1 cellular context compared by ENCODE assay signal in genomic region chr19:36915992-36916830, GRCh38.
TF ChIP-seq lines count a peak whose summit lies in the region.

TSS of gene ZNF568 (plus strand) at chr19:36916332. CDS start at chr19:36922771, 6,439 bp downstream.
TSS of gene ZNF829 (minus strand) at chr19:36916291. CDS start at chr19:36915167, 1,124 bp downstream.

TF ChIP-seq in HepG2, 621 proteins besides CTCF, POLR2A, EP300 and RAD21 (continued from another document):
- TF ChIP-seq THRA (CRISPR knock-in tag; IDR thresholded peaks at IDR 0.05; ENCODE audit: borderline replicate concordance) = no peak
- no peak; the same call in 1 of the 2 replicates for TF ChIP-seq TCF7 (IDR thresholded peaks at IDR 0.05; ENCODE audit: low read depth)
- no peak for TF ChIP-seq PCBP1 (IDR thresholded peaks at IDR 0.05; ENCODE audit: borderline replicate concordance, low read depth, low read length)
- no peak for TF ChIP-seq SALL2 (CRISPR knock-in tag; IDR thresholded peaks at IDR 0.05)
- no peak for TF ChIP-seq AHR (CRISPR knock-in tag; IDR thresholded peaks at IDR 0.05)
- peak; percentile 81 for TF ChIP-seq GABPA (IDR thresholded peaks at IDR 0.05; ENCODE audit: low read depth, low read length)
- TF ChIP-seq GABPA (CRISPR knock-in tag; IDR thresholded peaks at IDR 0.05; ENCODE audit: low read depth) = peak; percentile 92
- TF ChIP-seq ZHX2 (IDR thresholded peaks at IDR 0.05; ENCODE audit: low read depth) = no peak
- no peak for TF ChIP-seq ZHX2 (CRISPR knock-in tag; IDR thresholded peaks at IDR 0.05; ENCODE audit: borderline replicate concordance)
- no peak for TF ChIP-seq ZNF549 (CRISPR knock-in tag; IDR thresholded peaks at IDR 0.05)
- no peak for TF ChIP-seq UBTF (CRISPR knock-in tag; IDR thresholded peaks at IDR 0.05)
- TF ChIP-seq SOX5 (CRISPR knock-in tag; IDR thresholded peaks at IDR 0.05; ENCODE audit: borderline replicate concordance) = no peak
- TF ChIP-seq ZNF7 (CRISPR knock-in tag; IDR thresholded peaks at IDR 0.05) = no peak
- TF ChIP-seq ZNF614 (CRISPR knock-in tag; IDR thresholded peaks at IDR 0.05; ENCODE audit: borderline replicate concordance) = no peak
- TF ChIP-seq HINFP (CRISPR knock-in tag; IDR thresholded peaks at IDR 0.05; ENCODE audit: low read depth) = no peak
- no peak for TF ChIP-seq ZNF543 (CRISPR knock-in tag; IDR thresholded peaks at IDR 0.05)
- TF ChIP-seq CHD2 (IDR thresholded peaks at IDR 0.05; ENCODE audit: low read depth, low read length) = peak; percentile 81
- TF ChIP-seq ZNF512B (CRISPR knock-in tag; IDR thresholded peaks at IDR 0.05; ENCODE audit: borderline replicate concordance) = no peak
- peak; percentile 29; the same call in 1 of the 2 replicates for TF ChIP-seq TFDP2 (CRISPR knock-in tag; IDR thresholded peaks at IDR 0.05)
- no peak for TF ChIP-seq TCF7L2 (IDR thresholded peaks at IDR 0.05; ENCODE audit: low read depth, low read length)
- TF ChIP-seq NR2C2 (CRISPR knock-in tag; IDR thresholded peaks at IDR 0.05; ENCODE audit: borderline replicate concordance) = peak; percentile 58; the same call in 1 of the 2 replicates
- TF ChIP-seq MTA1 (CRISPR knock-in tag; IDR thresholded peaks at IDR 0.05; ENCODE audit: borderline replicate concordance) = no peak
- TF ChIP-seq ZFP90 (CRISPR knock-in tag; IDR thresholded peaks at IDR 0.05; ENCODE audit: borderline replicate concordance) = 0 out of 2 replicates have a peak, but pooled peaks have one; percentile 37
- TF ChIP-seq PHF20 (CRISPR knock-in tag; IDR thresholded peaks at IDR 0.05) = peak; percentile 64
- TF ChIP-seq RCOR2 (CRISPR knock-in tag; IDR thresholded peaks at IDR 0.05) = no peak
- TF ChIP-seq TFAP4 (IDR thresholded peaks at IDR 0.05; ENCODE audit: borderline replicate concordance, low read depth) = no peak
- no peak for TF ChIP-seq MLX (CRISPR knock-in tag; IDR thresholded peaks at IDR 0.05)
- TF ChIP-seq HOXA9 (CRISPR knock-in tag; IDR thresholded peaks at IDR 0.05; ENCODE audit: borderline replicate concordance) = 0 out of 2 replicates have a peak, but pooled peaks have one; percentile 19
- no peak for TF ChIP-seq JARID2 (CRISPR knock-in tag; IDR thresholded peaks at IDR 0.05; ENCODE audit: insufficient replicate concordance)
- TF ChIP-seq ZNF180 (CRISPR knock-in tag; IDR thresholded peaks at IDR 0.05; ENCODE audit: borderline replicate concordance, low read depth) = no peak
